ENCODE assay signal across 19 cellular contexts in the genomic region with DNA sequence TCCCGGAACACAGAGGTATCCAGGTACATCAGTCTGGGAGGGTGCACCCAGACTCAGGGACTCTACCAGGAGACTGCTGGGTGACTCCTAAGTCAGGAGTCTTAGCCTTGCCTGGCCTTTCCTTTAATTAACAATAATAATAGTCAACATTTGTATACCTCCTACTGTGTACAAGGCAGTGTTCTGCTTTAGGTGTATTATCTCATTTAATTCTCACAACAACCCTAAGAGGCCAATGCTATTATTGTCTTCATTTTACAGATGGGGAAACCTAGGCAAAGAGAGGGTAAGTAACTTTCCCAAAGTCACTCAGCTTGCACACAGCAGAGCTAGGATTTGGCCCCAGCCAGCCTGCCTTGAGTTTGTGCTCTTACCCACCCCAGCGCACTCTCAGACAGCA.
"Had no signal": no experiment of that assay in that cellular context is flagged by ENCODE, and none has a peak within 500 bp of the region (broad histone marks: within the 10 kb centered on the region; RNA-seq: fewer than 3 reads in every experiment).

No MANE protein-coding gene starts in this region.

- H3K27ac ChIP-seq: PC-9 had no signal

- H3K4me2 ChIP-seq: PC-9 had no signal

- H3K36me3 ChIP-seq: breast epithelium had no signal

- DNase-seq: activated CD4-positive, alpha-beta memory T cell treated with anti-CD3 and anti-CD28 coated beads for 36 hours; activated CD4-positive, alpha-beta T cell treated with anti-CD3 and anti-CD28 coated beads, Interleukin-2, amount 10 ng/mL, durations not matched to agents 7 days and 5 days; activated CD4-positive, CD25-positive, alpha-beta regulatory T cell; activated CD8-positive, alpha-beta memory T cell treated with anti-CD3 and anti-CD28 coated beads for 24 hours; activated gamma-delta T cell; activated naive CD4-positive, alpha-beta T cell treated with anti-CD3 and anti-CD28 coated beads for 36 hours; activated T-cell treated with anti-CD3 and anti-CD28 coated beads, Interleukin-2, amount 50 U/mL, for 4 hours; Kasumi-1; NCI-H1436 treated with DMSO at 0.1 percent for 48 hours; NCI-H187; NCI-H2081; NCI-H446; NCI-H524; SIG-M5; T-helper 17 cell; T-helper 9 cell had no signal

- H3K9me3 ChIP-seq: breast epithelium had no signal

- H2AFZ ChIP-seq: PC-9 had no signal

- H3K27me3 ChIP-seq: breast epithelium had no signal

- H3K4me1 ChIP-seq: breast epithelium had no signal

- H3K4me3 ChIP-seq: breast epithelium, K562, PC-9 had no signal

- ATAC-seq: activated T-cell treated with anti-CD3 and anti-CD28 coated beads, Interleukin-2, amount 50 U/mL, for 4 hours; K562; T-helper 17 cell had no signal
